ENCODE assay signal across 9 cellular contexts in the genomic region with DNA sequence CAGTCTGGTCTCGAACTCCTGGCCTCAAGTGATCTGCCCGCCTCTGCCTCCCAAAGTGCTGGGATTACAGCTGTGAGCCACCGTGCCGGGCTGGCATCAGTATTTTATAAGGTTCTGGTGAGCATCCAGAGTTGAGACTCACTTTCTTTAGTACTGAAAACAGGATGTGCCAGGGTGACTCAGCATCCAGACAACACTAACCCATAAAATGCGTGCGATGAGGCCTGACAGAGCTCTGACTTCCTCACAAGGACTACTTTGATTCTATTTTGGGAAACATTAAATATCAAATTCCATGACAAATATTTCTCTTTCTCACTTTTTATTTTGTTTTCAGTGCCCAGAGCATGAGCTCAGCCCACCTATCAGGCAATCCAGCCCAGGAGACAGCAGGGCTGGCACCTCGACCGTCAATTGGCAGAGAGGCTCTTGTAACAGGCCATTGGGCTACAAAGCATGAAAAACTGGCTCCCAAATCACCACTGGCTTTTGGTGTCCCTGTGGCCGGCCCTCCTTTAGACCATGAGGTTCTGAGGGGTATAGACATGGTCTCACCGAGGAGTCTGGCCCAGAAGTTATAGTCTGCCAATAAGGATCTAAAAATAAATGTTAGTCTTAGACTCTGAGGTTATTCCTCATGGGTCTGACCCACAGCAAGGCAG.
DNase-seq lines count a peak whose midpoint lies in the region; ATAC-seq and TF ChIP-seq lines count a peak whose summit lies in the region.
"Had no signal": no experiment of that assay in that cellular context is flagged by ENCODE, and none has a peak within 500 bp of the region (broad histone marks: within the 10 kb centered on the region; RNA-seq: fewer than 3 reads in every experiment).

No MANE protein-coding gene starts in this region.

- ATAC-seq in GM18511 (IDR thresholded peaks at IDR 0.05; ENCODE audit: unreplicated experiment) (peak; percentile 52), HG03457 (IDR thresholded peaks at IDR 0.05; ENCODE audit: unreplicated experiment) (no peak)

- peak overlapping the region in 4 of 5 experiments; percentile 26 to 78 (median 40) for H3K27ac Mint-ChIP-seq in brain

- H3K36me3 ChIP-seq in thymus (ENCODE audit: control insufficient read depth, insufficient read depth): no peaks in the 10 kb centered on the region
- H3K36me3 ChIP-seq: Peyer's patch had no signal

- peaks cover 18% of the 10 kb centered on the region for H3K4me1 Mint-ChIP-seq in brain

- CTCF ChIA-PET in RWPE1 (lab: Yijun Ruan, JAX): interaction anchor here (0.6 to 0.9 kb wide), 4 partner anchors 19 to 919 kb away, joined by 3 to 5 read pairs (median 4); no protein-coding TSS in a partner anchor

- peaks cover 4 to 12% (median 8%) of the 10 kb centered on the region in 5 experiments for H3K9me3 Mint-ChIP-seq in brain

- no peaks in the 10 kb centered on the region for H3K27me3 ChIP-seq in thymus (ENCODE audit: control insufficient read depth, insufficient read depth)
- H3K27me3 ChIP-seq: Peyer's patch had no signal

- peaks cover 5% of the 10 kb centered on the region for H3K27me3 Mint-ChIP-seq in brain

- TF ChIP-seq CTCF in RWPE1 (conservative IDR thresholded peaks at IDR 0.05; ENCODE audit: low read depth): no peak
- TF ChIP-seq CTCF in brain (conservative IDR thresholded peaks at IDR 0.05): no peak

- H3K4me1 ChIP-seq in thymus (ENCODE audit: control insufficient read depth, insufficient read depth, low read length): no peaks in the 10 kb centered on the region
- H3K4me1 ChIP-seq: Peyer's patch had no signal

- H3K4me3 ChIP-seq in thymus (ENCODE audit: low read length): no peak overlapping the region
- H3K4me3 ChIP-seq: Peyer's patch had no signal

- POLR2A ChIA-PET in RWPE1 (lab: Yijun Ruan, JAX; ENCODE audit: low non-redundant PET): no interaction called here

- H3K9me3 ChIP-seq in thymus (ENCODE audit: control insufficient read depth): no peaks in the 10 kb centered on the region
- H3K9me3 ChIP-seq: Peyer's patch had no signal

- no peaks in the 10 kb centered on the region for H3K36me3 Mint-ChIP-seq in brain

- H3K27ac ChIP-seq in RWPE1 (peak overlapping the region; percentile 91), thymus (ENCODE audit: low read depth) (peak overlapping the region; percentile 42)

- DNase-seq in RWPE1 (ENCODE audit: low spot score) (peak; percentile 74), medulla oblongata (ENCODE audit: extremely low spot score) (peak; percentile 36), Ammon's horn (ENCODE audit: low spot score) (no peak), NCI-H446 treated with DMSO at 0.1 percent for 48 hours (lab: John Stamatoyannopoulos, UW) (no peak)

- no peak overlapping the region for H3K4me3 Mint-ChIP-seq in brain

- WGBS in thymus: 41% methylated on average over 10 of the region's 10 CpGs

Comparison
In these comparisons a context has a peak if more than half of its experiments do, and no peak if none do; other contexts are left out.
1. DNase-seq: peak in RWPE1 (single experiment) and medulla oblongata (single experiment); none in Ammon's horn (single experiment) and NCI-H446 treated with DMSO at 0.1 percent for 48 hours (single experiment).